Comparison of ENCODE assay signal across 2 cellular contexts in genomic region chr2:96555146-96555610, GRCh38.
TF ChIP-seq lines count a peak whose summit lies in the region.

No MANE protein-coding gene starts in this region.

TF ChIP-seq in HepG2, 621 proteins besides CTCF, POLR2A, EP300 and RAD21:
- TF ChIP-seq ZBTB33 (CRISPR knock-in tag; IDR thresholded peaks at IDR 0.05), result 0 out of 2 replicates have a peak, but pooled peaks have one; percentile 11
- no peak for TF ChIP-seq XRCC5 (optimal IDR thresholded peaks at IDR 0.05; ENCODE audit: low read length)
- TF ChIP-seq ZNF24 (IDR thresholded peaks at IDR 0.05), result no peak

TF ChIP-seq in H1, 55 proteins besides CTCF, POLR2A, EP300 and RAD21:
- TF ChIP-seq CHD2 (IDR thresholded peaks at IDR 0.05; ENCODE audit: low read length) (no peak), BRCA1 (IDR thresholded peaks at IDR 0.05; ENCODE audit: low read depth, low read length) (no peak), RFX5 (IDR thresholded peaks at IDR 0.05; ENCODE audit: borderline replicate concordance, low read depth, low read length) (no peak), NRF1 (IDR thresholded peaks at IDR 0.05; ENCODE audit: low read depth, low read length) (no peak), BACH1 (IDR thresholded peaks at IDR 0.05; ENCODE audit: low read length) (no peak), SUZ12 (IDR thresholded peaks at IDR 0.05; ENCODE audit: low read length) (no peak), ASH2L (IDR thresholded peaks at IDR 0.05; ENCODE audit: low read length) (no peak), USF2 (IDR thresholded peaks at IDR 0.05; ENCODE audit: low read length) (no peak), CREB1 (IDR thresholded peaks at IDR 0.05) (no peak), JUND (IDR thresholded peaks at IDR 0.05; ENCODE audit: low read length) (no peak), CEBPB (IDR thresholded peaks at IDR 0.05; ENCODE audit: low read depth, low read length) (no peak), EZH2 (IDR thresholded peaks at IDR 0.05; ENCODE audit: low read depth, low read length, severe bottlenecking) (no peak), CHD1 (IDR thresholded peaks at IDR 0.05; ENCODE audit: low read depth, low read length) (no peak), TBP (IDR thresholded peaks at IDR 0.05; ENCODE audit: low read depth, low read length) (no peak), SP1 (IDR thresholded peaks at IDR 0.05; ENCODE audit: low read depth, low read length) (no peak), KDM1A (IDR thresholded peaks at IDR 0.05; ENCODE audit: borderline replicate concordance, low read length) (no peak), EGR1 (IDR thresholded peaks at IDR 0.05; ENCODE audit: borderline replicate concordance, low read depth, low read length) (no peak)
